Comparison of ENCODE assay signal across 1 cellular context in the genomic region with DNA sequence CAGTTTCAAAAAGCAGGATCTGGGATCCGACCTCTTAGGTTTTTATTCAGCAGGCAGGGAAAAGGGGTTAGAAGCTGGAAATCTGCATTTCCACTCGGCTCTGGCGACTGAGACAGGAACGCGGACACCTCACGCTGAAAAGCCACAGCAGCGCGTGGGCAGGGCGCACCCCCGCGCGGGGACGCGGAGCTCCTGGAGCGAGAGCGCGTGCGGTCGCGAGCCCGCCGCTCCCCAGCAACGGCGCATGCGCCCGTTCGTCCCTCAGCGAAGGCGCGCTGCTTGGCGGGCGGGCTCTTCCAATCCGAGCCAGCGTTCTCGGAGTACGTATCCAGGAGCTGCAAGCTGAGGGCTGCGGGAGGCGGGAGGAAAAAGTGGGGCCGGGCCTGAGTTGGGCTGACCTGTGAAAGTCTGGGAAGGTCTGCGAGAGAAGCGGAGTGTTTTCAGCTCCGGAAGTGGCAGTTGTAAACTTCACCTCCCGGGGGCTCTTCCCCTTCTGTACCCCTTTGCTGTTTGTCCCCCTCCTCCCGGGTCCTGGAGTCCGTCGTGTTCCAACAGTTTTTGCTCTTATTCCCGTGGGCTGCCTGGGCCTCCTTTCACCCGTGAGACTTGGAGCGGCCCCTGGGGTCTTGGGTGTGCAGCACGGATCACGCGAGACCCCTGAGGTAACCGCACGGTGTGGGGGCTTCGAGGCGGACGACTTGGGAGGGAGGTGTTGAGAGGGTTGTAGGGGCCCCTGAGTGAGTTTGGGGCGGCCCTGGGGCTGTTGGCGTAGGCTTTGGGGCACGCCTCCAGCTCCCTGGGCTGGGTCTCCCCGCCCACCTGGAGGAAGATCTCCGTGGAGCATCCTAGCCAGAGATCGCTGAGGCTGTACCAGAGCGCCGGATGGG.
TF ChIP-seq lines count a peak whose summit lies in the region.

A gene (plus strand): TSS at position 403 of the 887 bp plus-strand sequence. CDS start 11,046 bp downstream, outside the sequence.

TF ChIP-seq in HepG2, 621 proteins besides CTCF, POLR2A, EP300 and RAD21 (continued from another document and continues in another):
- no peak for TF ChIP-seq FOSL1 (CRISPR knock-in tag; IDR thresholded peaks at IDR 0.05; ENCODE audit: borderline replicate concordance)
- TF ChIP-seq RFXAP (CRISPR knock-in tag; IDR thresholded peaks at IDR 0.05; ENCODE audit: borderline replicate concordance) = peak; percentile 91
- TF ChIP-seq ZNF562 (CRISPR knock-in tag; IDR thresholded peaks at IDR 0.05; ENCODE audit: borderline replicate concordance) = no peak
- TF ChIP-seq, protein P1, sequence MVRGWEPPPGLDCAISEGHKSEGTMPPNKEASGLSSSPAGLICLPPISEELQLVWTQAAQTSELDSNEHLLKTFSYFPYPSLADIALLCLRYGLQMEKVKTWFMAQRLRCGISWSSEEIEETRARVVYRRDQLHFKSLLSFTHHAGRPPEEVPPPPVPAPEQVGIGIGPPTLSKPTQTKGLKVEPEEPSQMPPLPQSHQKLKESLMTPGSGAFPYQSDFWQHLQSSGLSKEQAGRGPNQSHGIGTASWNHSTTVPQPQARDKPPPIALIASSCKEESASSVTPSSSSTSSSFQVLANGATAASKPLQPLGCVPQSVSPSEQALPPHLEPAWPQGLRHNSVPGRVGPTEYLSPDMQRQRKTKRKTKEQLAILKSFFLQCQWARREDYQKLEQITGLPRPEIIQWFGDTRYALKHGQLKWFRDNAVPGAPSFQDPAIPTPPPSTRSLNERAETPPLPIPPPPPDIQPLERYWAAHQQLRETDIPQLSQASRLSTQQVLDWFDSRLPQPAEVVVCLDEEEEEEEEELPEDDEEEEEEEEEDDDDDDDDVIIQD (CRISPR knock-in tag; IDR thresholded peaks at IDR 0.05; ENCODE audit: low read depth) = peak; percentile 37; the same call in 1 of the 2 replicates
- TF ChIP-seq SIN3A (IDR thresholded peaks at IDR 0.05; ENCODE audit: borderline replicate concordance, low read depth, low read length) = peak; percentile 28; the same call in 1 of the 2 replicates
- 0 out of 2 replicates have a peak, but pooled peaks have one; percentile 17 for TF ChIP-seq FOXA3 (CRISPR knock-in tag; IDR thresholded peaks at IDR 0.05)
- no peak for TF ChIP-seq ZNF567 (CRISPR knock-in tag; IDR thresholded peaks at IDR 0.05; ENCODE audit: borderline replicate concordance)
- TF ChIP-seq, protein P2, sequence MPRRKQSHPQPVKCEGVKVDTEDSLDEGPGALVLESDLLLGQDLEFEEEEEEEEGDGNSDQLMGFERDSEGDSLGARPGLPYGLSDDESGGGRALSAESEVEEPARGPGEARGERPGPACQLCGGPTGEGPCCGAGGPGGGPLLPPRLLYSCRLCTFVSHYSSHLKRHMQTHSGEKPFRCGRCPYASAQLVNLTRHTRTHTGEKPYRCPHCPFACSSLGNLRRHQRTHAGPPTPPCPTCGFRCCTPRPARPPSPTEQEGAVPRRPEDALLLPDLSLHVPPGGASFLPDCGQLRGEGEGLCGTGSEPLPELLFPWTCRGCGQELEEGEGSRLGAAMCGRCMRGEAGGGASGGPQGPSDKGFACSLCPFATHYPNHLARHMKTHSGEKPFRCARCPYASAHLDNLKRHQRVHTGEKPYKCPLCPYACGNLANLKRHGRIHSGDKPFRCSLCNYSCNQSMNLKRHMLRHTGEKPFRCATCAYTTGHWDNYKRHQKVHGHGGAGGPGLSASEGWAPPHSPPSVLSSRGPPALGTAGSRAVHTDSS (CRISPR knock-in tag; conservative IDR thresholded peaks at IDR 0.05) = no peak
- no peak for TF ChIP-seq ZNF720 (CRISPR knock-in tag; IDR thresholded peaks at IDR 0.05)
- TF ChIP-seq ERF (CRISPR knock-in tag; IDR thresholded peaks at IDR 0.05) = peak; percentile 56
- TF ChIP-seq LCORL (IDR thresholded peaks at IDR 0.05) = no peak
- TF ChIP-seq LCORL (CRISPR knock-in tag; IDR thresholded peaks at IDR 0.05) = peak; percentile 9; the same call in 1 of the 2 replicates
- 0 out of 2 replicates have a peak, but pooled peaks have one; percentile 16 for TF ChIP-seq ELF3 (CRISPR knock-in tag; IDR thresholded peaks at IDR 0.05)
- TF ChIP-seq, protein P3, sequence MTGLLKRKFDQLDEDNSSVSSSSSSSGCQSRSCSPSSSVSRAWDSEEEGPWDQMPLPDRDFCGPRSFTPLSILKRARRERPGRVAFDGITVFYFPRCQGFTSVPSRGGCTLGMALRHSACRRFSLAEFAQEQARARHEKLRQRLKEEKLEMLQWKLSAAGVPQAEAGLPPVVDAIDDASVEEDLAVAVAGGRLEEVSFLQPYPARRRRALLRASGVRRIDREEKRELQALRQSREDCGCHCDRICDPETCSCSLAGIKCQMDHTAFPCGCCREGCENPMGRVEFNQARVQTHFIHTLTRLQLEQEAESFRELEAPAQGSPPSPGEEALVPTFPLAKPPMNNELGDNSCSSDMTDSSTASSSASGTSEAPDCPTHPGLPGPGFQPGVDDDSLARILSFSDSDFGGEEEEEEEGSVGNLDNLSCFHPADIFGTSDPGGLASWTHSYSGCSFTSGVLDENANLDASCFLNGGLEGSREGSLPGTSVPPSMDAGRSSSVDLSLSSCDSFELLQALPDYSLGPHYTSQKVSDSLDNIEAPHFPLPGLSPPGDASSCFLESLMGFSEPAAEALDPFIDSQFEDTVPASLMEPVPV (CRISPR knock-in tag; IDR thresholded peaks at IDR 0.05) = peak; percentile 70; the same call in 1 of the 2 replicates
- TF ChIP-seq, protein P4, sequence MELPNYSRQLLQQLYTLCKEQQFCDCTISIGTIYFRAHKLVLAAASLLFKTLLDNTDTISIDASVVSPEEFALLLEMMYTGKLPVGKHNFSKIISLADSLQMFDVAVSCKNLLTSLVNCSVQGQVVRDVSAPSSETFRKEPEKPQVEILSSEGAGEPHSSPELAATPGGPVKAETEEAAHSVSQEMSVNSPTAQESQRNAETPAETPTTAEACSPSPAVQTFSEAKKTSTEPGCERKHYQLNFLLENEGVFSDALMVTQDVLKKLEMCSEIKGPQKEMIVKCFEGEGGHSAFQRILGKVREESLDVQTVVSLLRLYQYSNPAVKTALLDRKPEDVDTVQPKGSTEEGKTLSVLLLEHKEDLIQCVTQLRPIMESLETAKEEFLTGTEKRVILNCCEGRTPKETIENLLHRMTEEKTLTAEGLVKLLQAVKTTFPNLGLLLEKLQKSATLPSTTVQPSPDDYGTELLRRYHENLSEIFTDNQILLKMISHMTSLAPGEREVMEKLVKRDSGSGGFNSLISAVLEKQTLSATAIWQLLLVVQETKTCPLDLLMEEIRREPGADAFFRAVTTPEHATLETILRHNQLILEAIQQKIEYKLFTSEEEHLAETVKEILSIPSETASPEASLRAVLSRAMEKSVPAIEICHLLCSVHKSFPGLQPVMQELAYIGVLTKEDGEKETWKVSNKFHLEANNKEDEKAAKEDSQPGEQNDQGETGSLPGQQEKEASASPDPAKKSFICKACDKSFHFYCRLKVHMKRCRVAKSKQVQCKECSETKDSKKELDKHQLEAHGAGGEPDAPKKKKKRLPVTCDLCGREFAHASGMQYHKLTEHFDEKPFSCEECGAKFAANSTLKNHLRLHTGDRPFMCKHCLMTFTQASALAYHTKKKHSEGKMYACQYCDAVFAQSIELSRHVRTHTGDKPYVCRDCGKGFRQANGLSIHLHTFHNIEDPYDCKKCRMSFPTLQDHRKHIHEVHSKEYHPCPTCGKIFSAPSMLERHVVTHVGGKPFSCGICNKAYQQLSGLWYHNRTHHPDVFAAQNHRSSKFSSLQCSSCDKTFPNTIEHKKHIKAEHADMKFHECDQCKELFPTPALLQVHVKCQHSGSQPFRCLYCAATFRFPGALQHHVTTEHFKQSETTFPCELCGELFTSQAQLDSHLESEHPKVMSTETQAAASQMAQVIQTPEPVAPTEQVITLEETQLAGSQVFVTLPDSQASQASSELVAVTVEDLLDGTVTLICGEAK (IDR thresholded peaks at IDR 0.05) = no peak
- TF ChIP-seq, protein P4 (CRISPR knock-in tag; IDR thresholded peaks at IDR 0.05) = peak; percentile 55; the same call in 1 of the 2 replicates
- no peak for TF ChIP-seq AGO1 (IDR thresholded peaks at IDR 0.05; ENCODE audit: low read depth, low read length, poor library complexity, severe bottlenecking)
- TF ChIP-seq, protein P5, sequence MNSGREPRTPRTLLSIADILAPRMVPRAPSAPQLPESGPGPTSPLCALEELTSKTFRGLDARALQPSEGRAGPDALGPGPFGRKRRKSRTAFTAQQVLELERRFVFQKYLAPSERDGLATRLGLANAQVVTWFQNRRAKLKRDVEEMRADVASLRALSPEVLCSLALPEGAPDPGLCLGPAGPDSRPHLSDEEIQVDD (CRISPR knock-in tag; IDR thresholded peaks at IDR 0.05; ENCODE audit: borderline replicate concordance) = peak; percentile 70; the same call in 1 of the 2 replicates
- peak; percentile 74 for TF ChIP-seq POGZ (CRISPR knock-in tag; IDR thresholded peaks at IDR 0.05)
- TF ChIP-seq ZNF207 (IDR thresholded peaks at IDR 0.05; ENCODE audit: borderline replicate concordance) = no peak
- TF ChIP-seq ZNF841 (CRISPR knock-in tag; IDR thresholded peaks at IDR 0.05; ENCODE audit: borderline replicate concordance) = no peak
- TF ChIP-seq HCFC1 (IDR thresholded peaks at IDR 0.05; ENCODE audit: low read depth, low read length) = no peak
- TF ChIP-seq, protein P6, sequence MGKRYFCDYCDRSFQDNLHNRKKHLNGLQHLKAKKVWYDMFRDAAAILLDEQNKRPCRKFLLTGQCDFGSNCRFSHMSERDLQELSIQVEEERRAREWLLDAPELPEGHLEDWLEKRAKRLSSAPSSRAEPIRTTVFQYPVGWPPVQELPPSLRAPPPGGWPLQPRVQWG (CRISPR knock-in tag; IDR thresholded peaks at IDR 0.05; ENCODE audit: borderline replicate concordance, low read depth) = no peak
- TF ChIP-seq CC2D1A (CRISPR knock-in tag; IDR thresholded peaks at IDR 0.05) = no peak
- TF ChIP-seq, protein P7, sequence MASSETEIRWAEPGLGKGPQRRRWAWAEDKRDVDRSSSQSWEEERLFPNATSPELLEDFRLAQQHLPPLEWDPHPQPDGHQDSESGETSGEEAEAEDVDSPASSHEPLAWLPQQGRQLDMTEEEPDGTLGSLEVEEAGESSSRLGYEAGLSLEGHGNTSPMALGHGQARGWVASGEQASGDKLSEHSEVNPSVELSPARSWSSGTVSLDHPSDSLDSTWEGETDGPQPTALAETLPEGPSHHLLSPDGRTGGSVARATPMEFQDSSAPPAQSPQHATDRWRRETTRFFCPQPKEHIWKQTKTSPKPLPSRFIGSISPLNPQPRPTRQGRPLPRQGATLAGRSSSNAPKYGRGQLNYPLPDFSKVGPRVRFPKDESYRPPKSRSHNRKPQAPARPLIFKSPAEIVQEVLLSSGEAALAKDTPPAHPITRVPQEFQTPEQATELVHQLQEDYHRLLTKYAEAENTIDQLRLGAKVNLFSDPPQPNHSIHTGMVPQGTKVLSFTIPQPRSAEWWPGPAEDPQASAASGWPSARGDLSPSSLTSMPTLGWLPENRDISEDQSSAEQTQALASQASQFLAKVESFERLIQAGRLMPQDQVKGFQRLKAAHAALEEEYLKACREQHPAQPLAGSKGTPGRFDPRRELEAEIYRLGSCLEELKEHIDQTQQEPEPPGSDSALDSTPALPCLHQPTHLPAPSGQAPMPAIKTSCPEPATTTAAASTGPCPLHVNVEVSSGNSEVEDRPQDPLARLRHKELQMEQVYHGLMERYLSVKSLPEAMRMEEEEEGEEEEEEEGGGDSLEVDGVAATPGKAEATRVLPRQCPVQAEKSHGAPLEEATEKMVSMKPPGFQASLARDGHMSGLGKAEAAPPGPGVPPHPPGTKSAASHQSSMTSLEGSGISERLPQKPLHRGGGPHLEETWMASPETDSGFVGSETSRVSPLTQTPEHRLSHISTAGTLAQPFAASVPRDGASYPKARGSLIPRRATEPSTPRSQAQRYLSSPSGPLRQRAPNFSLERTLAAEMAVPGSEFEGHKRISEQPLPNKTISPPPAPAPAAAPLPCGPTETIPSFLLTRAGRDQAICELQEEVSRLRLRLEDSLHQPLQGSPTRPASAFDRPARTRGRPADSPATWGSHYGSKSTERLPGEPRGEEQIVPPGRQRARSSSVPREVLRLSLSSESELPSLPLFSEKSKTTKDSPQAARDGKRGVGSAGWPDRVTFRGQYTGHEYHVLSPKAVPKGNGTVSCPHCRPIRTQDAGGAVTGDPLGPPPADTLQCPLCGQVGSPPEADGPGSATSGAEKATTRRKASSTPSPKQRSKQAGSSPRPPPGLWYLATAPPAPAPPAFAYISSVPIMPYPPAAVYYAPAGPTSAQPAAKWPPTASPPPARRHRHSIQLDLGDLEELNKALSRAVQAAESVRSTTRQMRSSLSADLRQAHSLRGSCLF (CRISPR knock-in tag; IDR thresholded peaks at IDR 0.05; ENCODE audit: borderline replicate concordance) = no peak
- TF ChIP-seq, protein P8, sequence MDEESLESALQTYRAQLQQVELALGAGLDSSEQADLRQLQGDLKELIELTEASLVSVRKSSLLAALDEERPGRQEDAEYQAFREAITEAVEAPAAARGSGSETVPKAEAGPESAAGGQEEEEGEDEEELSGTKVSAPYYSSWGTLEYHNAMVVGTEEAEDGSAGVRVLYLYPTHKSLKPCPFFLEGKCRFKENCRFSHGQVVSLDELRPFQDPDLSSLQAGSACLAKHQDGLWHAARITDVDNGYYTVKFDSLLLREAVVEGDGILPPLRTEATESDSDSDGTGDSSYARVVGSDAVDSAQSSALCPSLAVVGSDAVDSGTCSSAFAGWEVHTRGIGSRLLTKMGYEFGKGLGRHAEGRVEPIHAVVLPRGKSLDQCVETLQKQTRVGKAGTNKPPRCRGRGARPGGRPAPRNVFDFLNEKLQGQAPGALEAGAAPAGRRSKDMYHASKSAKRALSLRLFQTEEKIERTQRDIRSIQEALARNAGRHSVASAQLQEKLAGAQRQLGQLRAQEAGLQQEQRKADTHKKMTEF (CRISPR knock-in tag; IDR thresholded peaks at IDR 0.05) = peak; percentile 79
- 0 out of 2 replicates have a peak, but pooled peaks have one; percentile 83 for TF ChIP-seq ZNF766 (CRISPR knock-in tag; IDR thresholded peaks at IDR 0.05; ENCODE audit: borderline replicate concordance)
- TF ChIP-seq PRMT3 (CRISPR knock-in tag; IDR thresholded peaks at IDR 0.05; ENCODE audit: borderline replicate concordance, low read depth) = peak; percentile 8; the same call in 1 of the 2 replicates
- TF ChIP-seq GATAD1 (CRISPR knock-in tag; IDR thresholded peaks at IDR 0.05) = peak; percentile 66
- TF ChIP-seq ZNF564 (CRISPR knock-in tag; IDR thresholded peaks at IDR 0.05) = peak; percentile 67; the same call in 1 of the 2 replicates
